ENCODE assay signal across 8 cellular contexts in genomic region chr2:43594875-43595274, GRCh38. TPM values are rescaled to one million over a fixed set of nuclear protein-coding genes. Genes with fewer than 3 reads are reported as not detected.
DNase-seq lines count a peak whose midpoint lies in the region; ATAC-seq and TF ChIP-seq lines count a peak whose summit lies in the region.

No MANE protein-coding gene starts in this region.

- no peak overlapping the region; the same call in 1 of the 2 replicates for H3K27ac Mint-ChIP-seq in WTC11

- no peaks in the 10 kb centered on the region; the same call in 1 of the 2 replicates for H3K27me3 Mint-ChIP-seq in WTC11 (ENCODE audit: low read depth)

- no peak overlapping the region for H3K27ac ChIP-seq in HEK293 (ENCODE audit: extremely low read depth, low read depth, low read length)
- H3K27ac ChIP-seq in hepatocyte: peak overlapping the region; percentile 85
- peak overlapping the region in 3 of 8 donors; percentile 91 to 94 (median 94) for H3K27ac ChIP-seq in spleen

- POLR2A ChIA-PET in HEK293 (lab: Yijun Ruan, JAX) (no interaction called here), WTC11 (lab: Charles Lee) (no interaction called here), GM10248 (lab: Yijun Ruan, JAX) (no interaction called here)

- H3K36me3 Mint-ChIP-seq in WTC11: peaks cover 2% of the 10 kb centered on the region; the same call in 1 of the 2 replicates

- no peaks in the 10 kb centered on the region for H3K9me3 ChIP-seq in HEK293 (ENCODE audit: control insufficient read depth, insufficient read depth, low read depth, low read length)
- H3K9me3 ChIP-seq in hepatocyte (ENCODE audit: low read depth): no peaks in the 10 kb centered on the region
- H3K9me3 ChIP-seq in spleen: no peaks in the 10 kb centered on the region

- H3K79me2 ChIP-seq in hepatocyte: peaks cover 13% of the 10 kb centered on the region

- H3K4me1 Mint-ChIP-seq in WTC11: peaks cover 10% of the 10 kb centered on the region

- intact Hi-C loops in spleen (cut with DNase I; ENCODE audit: low total_unique reads): no loop called here

- H3K4me3 ChIP-seq in HEK293 (ENCODE audit: low read depth, low read length) (peak overlapping the region; percentile 81), hepatocyte (peak overlapping the region; percentile 44), spleen (peak overlapping the region; percentile 67 to 89 (median 80))

- H4K20me1 ChIP-seq in hepatocyte (ENCODE audit: insufficient read depth, poor library complexity, severe bottlenecking): no peaks in the 10 kb centered on the region

- H3K4me1 ChIP-seq in HEK293 (ENCODE audit: control insufficient read depth, insufficient read depth, low read length) (0 out of 2 replicates have a peak, but pooled peaks cover 4% of the 10 kb centered on the region), hepatocyte (ENCODE audit: insufficient read depth) (no peaks in the 10 kb centered on the region), spleen (peaks cover 7 to 36% (median 23%) of the 10 kb centered on the region in 6 donors)

- TF ChIP-seq POLR2A in spleen (IDR thresholded peaks at IDR 0.05): no peak

- no peaks in the 10 kb centered on the region for H3K27me3 ChIP-seq in hepatocyte
- no peaks in the 10 kb centered on the region for H3K27me3 ChIP-seq in spleen (replicated peaks in 1 of 7)

- H3K4me3 Mint-ChIP-seq in WTC11: peak overlapping the region; percentile 95

- in situ Hi-C loops in G401 (cut with HindIII; ENCODE audit: low sequenced_read_pairs): no loop called here

- ATAC-seq in WTC11: no peak

- peak overlapping the region; percentile 86 for H3K4me2 ChIP-seq in hepatocyte

- TF ChIP-seq CTCF in HEK293 (tag by site-specific recombination; IDR thresholded peaks at IDR 0.05) (no peak), WTC11 (IDR thresholded peaks at IDR 0.05) (no peak), hepatocyte (IDR thresholded peaks at IDR 0.05; ENCODE audit: poor library complexity) (no peak), spleen (IDR thresholded peaks at IDR 0.05 in 8 of 11, conservative IDR thresholded peaks at IDR 0.05 in 3 of 11) (no peak), GM10248 (IDR thresholded peaks at IDR 0.05; ENCODE audit: control extremely low read depth, extremely low read depth, low read depth, missing control alignments) (no peak)

- no peak for DNase-seq in WTC11 (ENCODE audit: low spot score)
- no peak for DNase-seq in hepatocyte (ENCODE audit: low spot score)
- DNase-seq in spleen: no peak
- no peak for DNase-seq in mucosa of gallbladder (ENCODE audit: low spot score)
- DNase-seq in G401 (ENCODE audit: low spot score): no peak
- DNase-seq in superior temporal gyrus (ENCODE audit: extremely low spot score): no peak
- DNase-seq in GM10248 (ENCODE audit: extremely low spot score): no peak

- 95% methylated on average over 3 of the region's 3 CpGs for WGBS in hepatocyte (ENCODE audit: low lambda C conversion rate, missing lambda C conversion rate)
- 91 to 96% (median 91%) methylated on average over 3 of the region's 3 CpGs for WGBS in spleen, 5 donors

- CTCF ChIA-PET in HEK293 (lab: Yijun Ruan, JAX): interaction anchor here (1.0 to 2.5 kb wide), 2 partner anchors 10 to 18 kb away, joined by 4 to 8 read pairs; no protein-coding TSS in a partner anchor
- CTCF ChIA-PET in WTC11 (lab: Charles Lee): no interaction called here
- CTCF ChIA-PET in GM10248 (lab: Yijun Ruan, JAX): interaction anchor here (2.5 kb wide), 1 partner anchor 18 kb away, joined by 7 read pairs; no protein-coding TSS in a partner anchor

- peak overlapping the region; percentile 77 for H2AFZ ChIP-seq in hepatocyte

- no peaks in the 10 kb centered on the region for H3K9me2 ChIP-seq in hepatocyte (replicated peaks; ENCODE audit: insufficient read depth)

- no peaks in the 10 kb centered on the region for H3K9me3 Mint-ChIP-seq in WTC11

- H3K36me3 ChIP-seq in HEK293 (ENCODE audit: control insufficient read depth in 2 of 2, insufficient read depth in 1 of 2, low read length in 2 of 2): peaks cover 13 to 23% of the 10 kb centered on the region in 2 experiments
- no peaks in the 10 kb centered on the region for H3K36me3 ChIP-seq in hepatocyte (replicated peaks; ENCODE audit: insufficient read depth, low read depth)
- H3K36me3 ChIP-seq in spleen: peaks cover 0 to 27% (median 25%) of the 10 kb centered on the region in 6 donors

TF ChIP-seq in HEK293, 187 proteins besides CTCF, POLR2A, EP300 and RAD21 (continues in another document):
- TF ChIP-seq, protein P1, sequence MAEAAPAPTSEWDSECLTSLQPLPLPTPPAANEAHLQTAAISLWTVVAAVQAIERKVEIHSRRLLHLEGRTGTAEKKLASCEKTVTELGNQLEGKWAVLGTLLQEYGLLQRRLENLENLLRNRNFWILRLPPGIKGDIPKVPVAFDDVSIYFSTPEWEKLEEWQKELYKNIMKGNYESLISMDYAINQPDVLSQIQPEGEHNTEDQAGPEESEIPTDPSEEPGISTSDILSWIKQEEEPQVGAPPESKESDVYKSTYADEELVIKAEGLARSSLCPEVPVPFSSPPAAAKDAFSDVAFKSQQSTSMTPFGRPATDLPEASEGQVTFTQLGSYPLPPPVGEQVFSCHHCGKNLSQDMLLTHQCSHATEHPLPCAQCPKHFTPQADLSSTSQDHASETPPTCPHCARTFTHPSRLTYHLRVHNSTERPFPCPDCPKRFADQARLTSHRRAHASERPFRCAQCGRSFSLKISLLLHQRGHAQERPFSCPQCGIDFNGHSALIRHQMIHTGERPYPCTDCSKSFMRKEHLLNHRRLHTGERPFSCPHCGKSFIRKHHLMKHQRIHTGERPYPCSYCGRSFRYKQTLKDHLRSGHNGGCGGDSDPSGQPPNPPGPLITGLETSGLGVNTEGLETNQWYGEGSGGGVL (tag by site-specific recombination; IDR thresholded peaks at IDR 0.05): no peak
- TF ChIP-seq ZNF350 (tag by site-specific recombination; IDR thresholded peaks at IDR 0.05) (no peak), ZNF837 (tag by site-specific recombination; IDR thresholded peaks at IDR 0.05) (no peak), ZNF571 (tag by site-specific recombination; IDR thresholded peaks at IDR 0.05) (no peak), ZNF558 (tag by site-specific recombination; IDR thresholded peaks at IDR 0.05) (no peak), TRIM28 (IDR thresholded peaks at IDR 0.05; ENCODE audit: borderline replicate concordance, low read length) (no peak), ZNF404 (tag by site-specific recombination; IDR thresholded peaks at IDR 0.05) (no peak), KLF7 (tag by site-specific recombination; IDR thresholded peaks at IDR 0.05; ENCODE audit: borderline replicate concordance) (no peak), WT1 (tag by site-specific recombination; IDR thresholded peaks at IDR 0.05) (no peak), ZFHX2 (tag by site-specific recombination; conservative IDR thresholded peaks at IDR 0.05) (no peak), ZNF155 (tag by site-specific recombination; IDR thresholded peaks at IDR 0.05) (no peak), OSR2 (tag by site-specific recombination; IDR thresholded peaks at IDR 0.05) (no peak), GLIS2 (tag by site-specific recombination; IDR thresholded peaks at IDR 0.05) (no peak)

TF ChIP-seq in WTC11, 78 proteins besides CTCF, POLR2A, EP300 and RAD21:
- TF ChIP-seq MXD4 (CRISPR knock-in tag; IDR thresholded peaks at IDR 0.05; ENCODE audit: borderline replicate concordance) (no peak), MLX (CRISPR knock-in tag; IDR thresholded peaks at IDR 0.05) (no peak), TEAD4 (CRISPR knock-in tag; IDR thresholded peaks at IDR 0.05) (no peak), MYBL2 (CRISPR knock-in tag; IDR thresholded peaks at IDR 0.05) (no peak), KAT7 (CRISPR knock-in tag; IDR thresholded peaks at IDR 0.05; ENCODE audit: borderline replicate concordance) (no peak), FOXP1 (CRISPR knock-in tag; IDR thresholded peaks at IDR 0.05; ENCODE audit: borderline replicate concordance) (no peak)

RNA-seq across cellular contexts. Expression of gene THADA, which starts 1.0 kb away (rescaled TPM):
- total RNA-seq in WTC11 (2021): 20.6 to 27.5 TPM (median 21.7 TPM) in 3 replicates
- 18.8 and 19.8 TPM in 2 replicates for total RNA-seq in hepatocyte
- polyA plus RNA-seq in hepatocyte: 10.8 and 14.4 TPM in 2 replicates
- 10 to 100 TPM; 37.0 to 51.3 (median 43.5) TPM for total RNA-seq in spleen
- polyA plus RNA-seq in spleen: 10 to 100 TPM; 14.2 to 16.2 (median 15.5) TPM
- 35.9 TPM for total RNA-seq in mucosa of gallbladder
- total RNA-seq in G401 (2014; rRNA removed; shearing (Covaris generic)): 35.9 and 39.6 TPM in 2 replicates

RNA-seq across cellular contexts. Expression of gene PLEKHH2, which starts 42.2 kb away (rescaled TPM):
- total RNA-seq in WTC11 (2021) (5.8 to 7.1 TPM (median 7.0 TPM) in 3 replicates), hepatocyte (3.6 and 5.1 TPM in 2 replicates), spleen (10 to 100 TPM; 12.3 to 21.9 (median 17.3) TPM), mucosa of gallbladder (20.5 TPM)
- polyA plus RNA-seq in hepatocyte (2.2 and 3.3 TPM in 2 replicates), spleen (1 to 10 TPM in 2 of 3 donors, under 1 TPM in 1; 0.91 to 2.3 (median 1.3) TPM)
- total RNA-seq in G401 (2014; rRNA removed; shearing (Covaris generic)): 1.2 and 2.1 TPM in 2 replicates
